16 cellular contexts compared by ENCODE assay signal in genomic region chr5:138668981-138669380, GRCh38.
DNase-seq lines count a peak whose midpoint lies in the region; ATAC-seq and TF ChIP-seq lines count a peak whose summit lies in the region.
"Had no signal": no experiment of that assay in that cellular context is flagged by ENCODE, and none has a peak within 500 bp of the region (broad histone marks: within the 10 kb centered on the region; RNA-seq: fewer than 3 reads in every experiment).

No MANE protein-coding gene starts in this region.

- H3K27me3 ChIP-seq in right atrium auricular region, result no peaks in the 10 kb centered on the region
- H3K27me3 ChIP-seq: ascending aorta, neural progenitor cell had no signal

- peaks cover 0 to 10% (median 3%) of the 10 kb centered on the region in 6 donors for H3K9me3 Mint-ChIP-seq in immature natural killer cell
- peaks cover 4% of the 10 kb centered on the region for H3K9me3 Mint-ChIP-seq in activated T-helper 17 cell treated with anti-CD3 and anti-CD28 coated beads, Interleukin-2, amount 50 U/mL, for 72 hours
- H3K9me3 Mint-ChIP-seq: neural progenitor cell had no signal

- ATAC-seq in left cardiac atrium, result no peak
- ATAC-seq in HG02759 (IDR thresholded peaks at IDR 0.05; ENCODE audit: unreplicated experiment), result no peak
- ATAC-seq in activated T-helper 17 cell treated with anti-CD3 and anti-CD28 coated beads, Interleukin-2, amount 50 U/mL, for 72 hours (replicated peaks), result no peak

- H3K4me1 ChIP-seq in right atrium auricular region, result peaks cover 0 to 32% of the 10 kb centered on the region in 2 donors
- H3K4me1 ChIP-seq: ascending aorta had no signal

- DNase-seq in right atrium auricular region (ENCODE audit: low spot score) (no peak), left cardiac atrium (no peak), M059J (ENCODE audit: low read depth) (peak; percentile 82), immature natural killer cell (no peak), NCI-H446 treated with DMSO at 0.1 percent for 48 hours (lab: John Stamatoyannopoulos, UW) (no peak)
- DNase-seq in stimulated activated CD4-positive, alpha-beta T cell treated with anti-CD3 and anti-CD28 coated beads, Interleukin-2, amount 100 ng/mL, for 24 hours, result no peak
- DNase-seq: activated CD8-positive, alpha-beta memory T cell treated with anti-CD3 and anti-CD28 coated beads, Interleukin-2, amount 50 U/mL, for 48 hours; hypothalamus; NCI-H524 treated with DMSO at 0.1 percent for 48 hours; stimulated activated CD8-positive, alpha-beta memory T cell treated with anti-CD3 and anti-CD28 coated beads, Interleukin-4, amount 100 ng/mL, for 48 hours had no signal

- H3K4me1 Mint-ChIP-seq in immature natural killer cell, result peaks cover 24 to 35% of the 10 kb centered on the region in 2 donors
- peaks cover 9% of the 10 kb centered on the region for H3K4me1 Mint-ChIP-seq in activated T-helper 17 cell treated with anti-CD3 and anti-CD28 coated beads, Interleukin-2, amount 50 U/mL, for 72 hours

- no peak for TF ChIP-seq CTCF in right atrium auricular region (IDR thresholded peaks at IDR 0.05)

- peak overlapping the region; percentile 78 to 92 for H3K27ac ChIP-seq in right atrium auricular region
- H3K27ac ChIP-seq: ascending aorta, coronary artery, neural progenitor cell had no signal

- H3K9me3 ChIP-seq in right atrium auricular region, result peaks cover 0 to 1% of the 10 kb centered on the region in 2 donors
- H3K9me3 ChIP-seq: ascending aorta had no signal

- no peaks in the 10 kb centered on the region for H3K36me3 ChIP-seq in right atrium auricular region
- H3K36me3 ChIP-seq: ascending aorta, neural progenitor cell had no signal

- H3K36me3 Mint-ChIP-seq in immature natural killer cell, result no peaks in the 10 kb centered on the region
- H3K36me3 Mint-ChIP-seq in activated T-helper 17 cell treated with anti-CD3 and anti-CD28 coated beads, Interleukin-2, amount 50 U/mL, for 72 hours (ENCODE audit: low read depth), result peaks cover 5% of the 10 kb centered on the region
- H3K36me3 Mint-ChIP-seq: neural progenitor cell had no signal

- H3K27me3 Mint-ChIP-seq in immature natural killer cell (ENCODE audit: low read depth in 3 of 3), result peaks cover 36 to 49% (median 46%) of the 10 kb centered on the region in 3 donors
- peaks cover 49% of the 10 kb centered on the region for H3K27me3 Mint-ChIP-seq in activated T-helper 17 cell treated with anti-CD3 and anti-CD28 coated beads, Interleukin-2, amount 50 U/mL, for 72 hours

- H3K4me3 Mint-ChIP-seq in immature natural killer cell, result peak overlapping the region; percentile 46 to 77 (median 61)
- H3K4me3 Mint-ChIP-seq in activated T-helper 17 cell treated with anti-CD3 and anti-CD28 coated beads, Interleukin-2, amount 50 U/mL, for 72 hours, result no peak overlapping the region
- H3K4me3 Mint-ChIP-seq: activated CD4-positive, alpha-beta T cell treated with anti-CD3 and anti-CD28 coated beads, Interleukin-2, amount 10 ng/mL, durations not matched to agents 7 days and 5 days; neural progenitor cell had no signal

- H3K27ac Mint-ChIP-seq in immature natural killer cell, result peak overlapping the region in 3 of 6 donors; percentile 10 to 67 (median 15)
- no peak overlapping the region for H3K27ac Mint-ChIP-seq in activated T-helper 17 cell treated with anti-CD3 and anti-CD28 coated beads, Interleukin-2, amount 50 U/mL, for 72 hours
- H3K27ac Mint-ChIP-seq: activated CD4-positive, alpha-beta T cell treated with anti-CD3 and anti-CD28 coated beads, Interleukin-2, amount 10 ng/mL, durations not matched to agents 7 days and 5 days; neural progenitor cell had no signal

- H3K4me3 ChIP-seq in right atrium auricular region, result no peak overlapping the region
- H3K4me3 ChIP-seq: ascending aorta, coronary artery, neural progenitor cell had no signal

- intact Hi-C loops in left cardiac atrium (cut with DNase I), result no loop called here
